ENCODE assay signal across 22 cellular contexts in genomic region chrX:19646298-19646697, GRCh38.
"Had no signal": no experiment of that assay in that cellular context is flagged by ENCODE, and none has a peak within 500 bp of the region (broad histone marks: within the 10 kb centered on the region; RNA-seq: fewer than 3 reads in every experiment).

No MANE protein-coding gene starts in this region.

- DNase-seq: activated B cell treated with CpG ODN at 0.5 μM for 24 hours; activated CD4-positive, alpha-beta T cell treated with anti-CD3 and anti-CD28 coated beads for 36 hours; activated CD4-positive, alpha-beta T cell treated with anti-CD3 and anti-CD28 coated beads, Interleukin-2, amount 50 U/mL, for 4 hours; activated CD8-positive, alpha-beta memory T cell treated with anti-CD3 and anti-CD28 coated beads for 24 hours; activated CD8-positive, alpha-beta memory T cell treated with anti-CD3 and anti-CD28 coated beads, Interleukin-2, amount 50 U/mL, for 4 hours; activated naive CD4-positive, alpha-beta T cell treated with Interleukin-2 at 50 U/mL for 16 hours; activated naive CD8-positive, alpha-beta T cell treated with anti-CD3 and anti-CD28 coated beads for 36 hours; activated T-cell treated with anti-CD3 and anti-CD28 coated beads, Interleukin-2, amount 50 U/mL, for 24 hours; heart left ventricle; left cardiac atrium; nephron progenitor cell; occipital lobe; stimulated activated CD4-positive, alpha-beta T cell treated with anti-CD3 and anti-CD28 coated beads, Interleukin-2, amount 100 ng/mL, for 48 hours; stimulated activated CD8-positive, alpha-beta memory T cell treated with anti-CD3 and anti-CD28 coated beads, Interleukin-4, amount 100 ng/mL, for 48 hours; stimulated activated naive B cell treated with anti-CD40 and anti-IgM and Interleukin-4, amounts not matched to agents 10 μg/mL and 1 μg/mL and 100 μg/mL, for 72 hours; T-helper 17 cell; upper lobe of left lung had no signal

- H3K27me3 ChIP-seq: gastroesophageal sphincter, upper lobe of left lung had no signal

- H3K9me3 ChIP-seq: gastroesophageal sphincter, heart left ventricle, thoracic aorta, upper lobe of left lung had no signal

- ATAC-seq: activated CD4-positive, alpha-beta T cell treated with anti-CD3 and anti-CD28 coated beads for 36 hours; gastroesophageal sphincter; heart left ventricle; left cardiac atrium; sciatic nerve; stimulated activated naive B cell treated with anti-CD40 and anti-IgM and Interleukin-4, amounts not matched to agents 10 μg/mL and 1 μg/mL and 100 μg/mL, for 72 hours; T-helper 17 cell had no signal

- H3K4me3 ChIP-seq: coronary artery, gastroesophageal sphincter, heart left ventricle, thoracic aorta, upper lobe of left lung had no signal

- H3K36me3 ChIP-seq: gastroesophageal sphincter, thoracic aorta, upper lobe of left lung had no signal

- H3K27ac ChIP-seq: coronary artery, epithelial cell of prostate, gastroesophageal sphincter, heart left ventricle, thoracic aorta, upper lobe of left lung had no signal

- H3K4me1 ChIP-seq: gastroesophageal sphincter, upper lobe of left lung had no signal
